In the genomic region with DNA sequence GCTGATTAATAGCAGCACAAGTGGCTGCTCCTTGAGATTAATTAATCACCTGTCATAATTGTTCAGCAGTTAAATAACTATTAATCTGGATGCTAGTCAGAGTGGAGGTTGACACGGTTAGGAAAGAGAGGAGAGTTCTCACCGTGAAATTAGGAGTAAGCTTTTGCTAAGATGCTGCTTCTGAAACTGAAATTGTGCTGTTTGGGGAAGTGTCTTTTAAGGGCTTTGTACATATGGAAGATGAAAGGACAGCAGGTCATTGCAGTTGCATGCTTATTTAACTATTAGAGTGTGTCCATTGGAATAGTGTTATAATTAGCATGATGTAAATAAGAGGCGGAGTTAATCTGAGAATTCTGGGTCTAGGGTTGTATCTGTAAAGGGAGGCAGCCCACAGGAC, we compare ENCODE assay signal across 24 cellular contexts.
"Had no signal": no experiment of that assay in that cellular context is flagged by ENCODE, and none has a peak within 500 bp of the region (broad histone marks: within the 10 kb centered on the region; RNA-seq: fewer than 3 reads in every experiment).

No MANE protein-coding gene starts in this region.

- H3K4me1 ChIP-seq: adrenal gland, body of pancreas, breast epithelium had no signal

- H3K27ac ChIP-seq: adrenal gland, body of pancreas, breast epithelium had no signal

- H3K4me3 ChIP-seq: adrenal gland, body of pancreas, breast epithelium had no signal

- DNase-seq: activated CD4-positive, alpha-beta memory T cell treated with anti-CD3 and anti-CD28 coated beads for 36 hours; activated CD4-positive, alpha-beta T cell treated with anti-CD3 and anti-CD28 coated beads for 4 hours; activated CD4-positive, alpha-beta T cell treated with anti-CD3 and anti-CD28 coated beads, Interleukin-2, amount 50 U/mL, for 1 hour; activated CD8-positive, alpha-beta memory T cell treated with anti-CD3 and anti-CD28 coated beads, Interleukin-2, amount 50 U/mL, for 4 hours; activated gamma-delta T cell treated with Interleukin-2 at 50 U/mL for 16 hours; activated naive CD4-positive, alpha-beta T cell treated with anti-CD3 and anti-CD28 coated beads for 36 hours; activated T-cell treated with anti-CD3 and anti-CD28 coated beads for 4 hours; activated T-cell treated with anti-CD3 and anti-CD28 coated beads, Interleukin-2, amount 50 U/mL, for 4 hours; adrenal gland; body of pancreas; cerebellar nuclear complex; NCI-H187 treated with DMSO at 0.1 percent for 48 hours; NCI-H2081; NCI-H2171 treated with DMSO at 0.1 percent for 48 hours; NCI-H2227 treated with DMSO at 0.1 percent for 48 hours; NCI-H446; NCI-H510A treated with DMSO at 0.1 percent for 48 hours; NCI-H748 treated with DMSO at 0.1 percent for 48 hours; OCI-M1; Right ventricle myocardium superior; SW 1271; T1000 had no signal

- FAIRE-seq: astrocyte had no signal

- H3K36me3 ChIP-seq: adrenal gland, breast epithelium had no signal

- H3K27me3 ChIP-seq: adrenal gland, body of pancreas, breast epithelium had no signal

- H3K9me3 ChIP-seq: adrenal gland, body of pancreas, breast epithelium had no signal
